ENCODE assay signal across 10 cellular contexts in the genomic region with DNA sequence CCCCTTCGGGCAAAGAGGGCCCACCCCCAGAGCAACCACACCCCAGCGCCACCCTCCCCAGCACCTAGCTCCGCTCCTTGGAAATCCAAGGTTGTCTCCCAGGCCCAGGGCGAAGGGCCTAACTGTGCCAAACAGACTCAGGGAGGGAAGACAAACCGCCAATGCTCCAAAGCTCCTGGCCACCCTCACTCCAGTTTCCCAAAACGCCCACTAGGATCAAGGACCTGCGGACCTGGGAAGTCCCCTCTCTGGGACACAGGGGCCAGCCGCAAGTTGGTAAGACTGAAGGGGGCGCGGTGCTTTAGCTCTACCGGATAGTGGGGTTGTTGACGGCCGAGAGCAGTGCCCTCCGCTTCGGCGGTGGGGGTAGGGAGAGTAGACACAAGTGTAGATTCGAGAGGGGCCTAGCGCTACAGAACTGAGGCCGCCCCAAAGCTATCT. TPM values are rescaled to one million over a fixed set of nuclear protein-coding genes. Genes with fewer than 3 reads are reported as not detected.
DNase-seq lines count a peak whose midpoint lies in the region; TF ChIP-seq lines count a peak whose summit lies in the region.
"Had no signal": no experiment of that assay in that cellular context is flagged by ENCODE, and none has a peak within 500 bp of the region (broad histone marks: within the 10 kb centered on the region; RNA-seq: fewer than 3 reads in every experiment).

No MANE protein-coding gene starts in this region.

- H3K4me3 ChIP-seq in CD4-positive, alpha-beta memory T cell (ENCODE audit: low read length in 2 of 2) = no peak overlapping the region
- H3K4me3 ChIP-seq in PC-9 = peak overlapping the region; percentile 78
- peak overlapping the region; percentile 36 to 53 (median 45) for H3K4me3 ChIP-seq in esophagus muscularis mucosa
- H3K4me3 ChIP-seq in neural progenitor cell = peak overlapping the region; percentile 49

- H3K36me3 Mint-ChIP-seq in CD4-positive, alpha-beta memory T cell = no peaks in the 10 kb centered on the region
- no peaks in the 10 kb centered on the region for H3K36me3 Mint-ChIP-seq in neural progenitor cell

- intact Hi-C loops in CD4-positive, alpha-beta memory T cell (cut with micrococcal nuclease) = no loop called here
- intact Hi-C loops in PC-9 (cut with micrococcal nuclease; ENCODE audit: unreplicated experiment) = no loop called here
- intact Hi-C loops in esophagus muscularis mucosa (cut with DNase I) = no loop called here

- H3F3A ChIP-seq in PC-9 (ENCODE audit: insufficient read depth, low read depth) = peaks cover 20% of the 10 kb centered on the region; the same call in 1 of the 2 replicates
- peaks cover 4% of the 10 kb centered on the region for H3F3A ChIP-seq in neural progenitor cell (ENCODE audit: low read depth)

- H3K9ac ChIP-seq in neural progenitor cell = no peak overlapping the region

- peak overlapping the region in 3 of 7 donors; percentile 25 to 90 (median 68) for H3K27ac Mint-ChIP-seq in CD4-positive, alpha-beta memory T cell
- H3K27ac Mint-ChIP-seq in neural progenitor cell = no peak overlapping the region

- TF ChIP-seq CTCF in PC-9 (conservative IDR thresholded peaks at IDR 0.05) (no peak), esophagus muscularis mucosa (IDR thresholded peaks at IDR 0.05) (no peak), neural progenitor cell (IDR thresholded peaks at IDR 0.05) (no peak)

- peak overlapping the region; percentile 82 for H3K4me2 ChIP-seq in PC-9
- H3K4me2 ChIP-seq in neural progenitor cell = peak overlapping the region; percentile 76

- no peaks in the 10 kb centered on the region for H3K9me3 ChIP-seq in CD4-positive, alpha-beta memory T cell (ENCODE audit: control insufficient read depth in 1 of 2, low read length in 2 of 2)
- no peaks in the 10 kb centered on the region for H3K9me3 ChIP-seq in PC-9 (ENCODE audit: insufficient read depth, low read depth)
- no peaks in the 10 kb centered on the region for H3K9me3 ChIP-seq in esophagus muscularis mucosa
- H3K9me3 ChIP-seq in neural progenitor cell (ENCODE audit: low read depth) = no peaks in the 10 kb centered on the region
- H3K9me3 ChIP-seq: gastrocnemius medialis had no signal

- CTCF ChIA-PET in CD4-positive, alpha-beta memory T cell (lab: Charles Lee; ENCODE audit: partially characterized antibody) = interaction anchor here (2.4 to 3.1 kb wide), 3 partner anchors 18 to 22 kb away, joined by 10 to 15 read pairs (median 11); partner anchors contain the start of gene UTP25
- CTCF ChIA-PET in PC-9 (lab: Charles Lee) = interaction anchor here (0.6 to 2.2 kb wide), 2 partner anchors 18 to 59 kb away, joined by 6 to 11 read pairs; no protein-coding TSS in a partner anchor

- no peaks in the 10 kb centered on the region for H3K36me3 ChIP-seq in CD4-positive, alpha-beta memory T cell (ENCODE audit: insufficient read depth, low read length)
- H3K36me3 ChIP-seq in PC-9 (ENCODE audit: low read depth) (no peaks in the 10 kb centered on the region), esophagus muscularis mucosa (no peaks in the 10 kb centered on the region), neural progenitor cell (no peaks in the 10 kb centered on the region)
- H3K36me3 ChIP-seq: gastrocnemius medialis had no signal

- H3K9me3 Mint-ChIP-seq in CD4-positive, alpha-beta memory T cell = peaks cover 0 to 1% (median 0%) of the 10 kb centered on the region in 8 donors
- H3K9me3 Mint-ChIP-seq in neural progenitor cell = peaks cover 13% of the 10 kb centered on the region

- H3K27me3 Mint-ChIP-seq in CD4-positive, alpha-beta memory T cell = peaks cover 0 to 8% of the 10 kb centered on the region in 2 donors
- H3K27me3 Mint-ChIP-seq in neural progenitor cell (ENCODE audit: insufficient read depth, low read depth) = peaks cover 21% of the 10 kb centered on the region

- H3K79me2 ChIP-seq in PC-9 (ENCODE audit: low read depth) (peaks cover 38% of the 10 kb centered on the region), neural progenitor cell (ENCODE audit: low read depth) (no peaks in the 10 kb centered on the region)

- 63% methylated on average over 11 of the region's 19 CpGs for WGBS in esophagus muscularis mucosa

- TF ChIP-seq POLR2A in esophagus muscularis mucosa (IDR thresholded peaks at IDR 0.05; ENCODE audit: low read depth) = no peak

- no peaks in the 10 kb centered on the region for H3K27me3 ChIP-seq in CD4-positive, alpha-beta memory T cell (ENCODE audit: insufficient read depth, low read length)
- no peaks in the 10 kb centered on the region for H3K27me3 ChIP-seq in PC-9 (ENCODE audit: insufficient read depth, low read depth)
- H3K27me3 ChIP-seq in esophagus muscularis mucosa = peaks cover 0 to 9% (median 0%) of the 10 kb centered on the region in 4 donors
- peaks cover 38% of the 10 kb centered on the region for H3K27me3 ChIP-seq in neural progenitor cell

- TSS peak; percentile 42 for BruUV-seq in PC-9 (replicated peaks; lab: Mats Ljungman, UMichigan)

- H3K9me2 ChIP-seq in PC-9 (ENCODE audit: insufficient read depth) = no peaks in the 10 kb centered on the region

- TF ChIP-seq EP300 in esophagus muscularis mucosa (IDR thresholded peaks at IDR 0.05) = no peak

- H4K20me1 ChIP-seq in PC-9 (ENCODE audit: insufficient read depth) = no peaks in the 10 kb centered on the region; the same call in 1 of the 2 replicates
- H4K20me1 ChIP-seq in neural progenitor cell (ENCODE audit: low read depth) = no peaks in the 10 kb centered on the region

- peaks cover 12% of the 10 kb centered on the region for H3K4me1 ChIP-seq in CD4-positive, alpha-beta memory T cell (ENCODE audit: insufficient read depth, low read length)
- H3K4me1 ChIP-seq in PC-9 (replicated peaks; ENCODE audit: insufficient read depth) = peaks cover 41% of the 10 kb centered on the region
- H3K4me1 ChIP-seq in esophagus muscularis mucosa = peaks cover 8 to 24% (median 21%) of the 10 kb centered on the region in 4 donors
- peaks cover 4% of the 10 kb centered on the region for H3K4me1 ChIP-seq in neural progenitor cell

- peaks cover 6 to 13% (median 10%) of the 10 kb centered on the region in 4 donors for H3K4me1 Mint-ChIP-seq in CD4-positive, alpha-beta memory T cell
- H3K4me1 Mint-ChIP-seq in neural progenitor cell = peaks cover 4% of the 10 kb centered on the region

- H2AFZ ChIP-seq in PC-9 = peak overlapping the region; percentile 90
- H2AFZ ChIP-seq in neural progenitor cell (replicated peaks) = no peak overlapping the region

- POLR2A ChIA-PET in CD4-positive, alpha-beta memory T cell (lab: Charles Lee; ENCODE audit: partially characterized antibody) = interaction anchor here (1.2 to 2.2 kb wide), 8 partner anchors 14 to 37 kb away, joined by 3 to 13 read pairs (median 3); partner anchors contain the start of genes C1orf74 and UTP25
- POLR2A ChIA-PET in PC-9 (lab: Charles Lee; ENCODE audit: unreplicated experiment) = interaction anchor here (0.5 to 1.0 kb wide), 10 partner anchors 17 to 268 kb away, joined by 3 to 40 read pairs (median 6); partner anchors contain the start of genes C1orf74 and LAMB3

- peak overlapping the region; percentile 91 to 97 (median 92) for H3K4me3 Mint-ChIP-seq in CD4-positive, alpha-beta memory T cell
- peak overlapping the region; percentile 41 for H3K4me3 Mint-ChIP-seq in neural progenitor cell

- no peak overlapping the region for H3K27ac ChIP-seq in CD4-positive, alpha-beta memory T cell (ENCODE audit: low read depth, low read length)
- H3K27ac ChIP-seq in PC-9 (no peak overlapping the region; the same call in 1 of the 2 replicates), esophagus muscularis mucosa (replicated peaks in 1 of 4) (peak overlapping the region in 1 of 4 donors; percentile 17), neural progenitor cell (no peak overlapping the region)
- H3K27ac ChIP-seq: gastrocnemius medialis had no signal

- DNase-seq in CD4-positive, alpha-beta memory T cell = no peak
- DNase-seq in PC-9 (peak in 1 of 2 experiments; percentile 21), esophagus muscularis mucosa (ENCODE audit: extremely low spot score) (no peak), neural progenitor cell (ENCODE audit: low spot score) (peak; percentile 39), NAMALWA (ENCODE audit: low spot score) (no peak), activated gamma-delta T cell (lab: John Stamatoyannopoulos, UW) (no peak), GF-D8 (lab: John Stamatoyannopoulos, UW) (no peak), NCI-H446 (lab: John Stamatoyannopoulos, UW) (no peak)
- DNase-seq: NCI-H1417 treated with DMSO at 0.1 percent for 48 hours had no signal

RNA-seq across cellular contexts. Expression of gene IRF6, which starts 0.6 kb away (rescaled TPM):
- total RNA-seq in CD4-positive, alpha-beta memory T cell = under 1 TPM; 0.15 to 0.50 TPM
- polyA plus RNA-seq in CD4-positive, alpha-beta memory T cell = under 1 TPM in 1 of 2 donors, not detected in 1; 0.42 TPM
- total RNA-seq in PC-9 (2021) = 46.5 and 50.9 TPM in 2 replicates
- 1 to 10 TPM in 1 of 4 donors, under 1 TPM in 3; 0.46 to 1.2 (median 0.75) TPM for total RNA-seq in esophagus muscularis mucosa
- 0.34 and 3.3 TPM in 2 replicates for total RNA-seq in neural progenitor cell (ENCODE audit: low replicate concordance)

RNA-seq across cellular contexts. Expression of gene C1orf74, which starts 21.0 kb away (rescaled TPM):
- total RNA-seq in CD4-positive, alpha-beta memory T cell = 1 to 10 TPM; 1.2 TPM
- under 1 TPM in 1 of 2 donors, not detected in 1; 0.41 TPM for polyA plus RNA-seq in CD4-positive, alpha-beta memory T cell
- total RNA-seq in PC-9 (2021) (4.1 and 5.0 TPM in 2 replicates), esophagus muscularis mucosa (1 to 10 TPM in 2 of 4 donors, under 1 TPM in 2; 0.42 to 1.6 (median 0.86) TPM), neural progenitor cell (ENCODE audit: low replicate concordance) (6.9 and 7.7 TPM in 2 replicates)

RNA-seq across cellular contexts. Expression of gene UTP25, which starts 22.4 kb away (rescaled TPM):
- 10 to 100 TPM; 13.4 to 13.6 TPM for total RNA-seq in CD4-positive, alpha-beta memory T cell
- polyA plus RNA-seq in CD4-positive, alpha-beta memory T cell = 1 to 10 TPM; 3.7 to 5.4 TPM
- 8.2 and 9.3 TPM in 2 replicates for total RNA-seq in PC-9 (2021)
- total RNA-seq in esophagus muscularis mucosa = 1 to 10 TPM; 3.7 to 8.0 (median 7.3) TPM
- total RNA-seq in neural progenitor cell (ENCODE audit: low replicate concordance) = 5.9 and 6.4 TPM in 2 replicates

RNA-seq across cellular contexts. Expression of gene TRAF3IP3, which starts 49.5 kb away (rescaled TPM):
- total RNA-seq in CD4-positive, alpha-beta memory T cell = 100 to 1,000 TPM; 571 to 574 TPM
- 100 to 1,000 TPM; 435 to 487 TPM for polyA plus RNA-seq in CD4-positive, alpha-beta memory T cell
- total RNA-seq in PC-9 (2021) = not detected in 2 replicates
- total RNA-seq in esophagus muscularis mucosa = 1 to 10 TPM; 1.0 to 4.3 (median 2.8) TPM
- not detected in 2 replicates for total RNA-seq in neural progenitor cell (ENCODE audit: low replicate concordance)

Comparison
In these comparisons a context has a peak if more than half of its experiments do, and no peak if none do; other contexts are left out.
1. H3K4me3 ChIP-seq: peak in PC-9 (single experiment), esophagus muscularis mucosa (4 of 4) and neural progenitor cell (single experiment); none in CD4-positive, alpha-beta memory T cell (0 of 2).
2. RNA of gene IRF6, which starts 0.6 kb away (total RNA-seq): 46.5 to 50.9 TPM in PC-9; 0.34 to 3.3 TPM in neural progenitor cell, 0.46 to 1.2 TPM in esophagus muscularis mucosa and 0.15 to 0.50 TPM in CD4-positive, alpha-beta memory T cell; every median in the first group is over 10 times any median in the second.